ENCODE assay signal across 1 cellular context in genomic region chr10:69217119-69217754, GRCh38.
TF ChIP-seq lines count a peak whose summit lies in the region.

No MANE protein-coding gene starts in this region.

TF ChIP-seq in HEK293, 187 proteins besides CTCF, POLR2A, EP300 and RAD21 (continued from another document and continues in another):
- no peak for TF ChIP-seq ZNF362 (tag by site-specific recombination; IDR thresholded peaks at IDR 0.05)
- TF ChIP-seq GLIS2 (tag by site-specific recombination; IDR thresholded peaks at IDR 0.05) = no peak
- TF ChIP-seq ZSCAN23 (tag by site-specific recombination; IDR thresholded peaks at IDR 0.05) = 0 out of 2 replicates have a peak, but pooled peaks have one; percentile 55
- peak; percentile 47; the same call in 1 of the 2 replicates for TF ChIP-seq ZNF76 (tag by site-specific recombination; IDR thresholded peaks at IDR 0.05; ENCODE audit: borderline replicate concordance, low read depth)
- TF ChIP-seq ZNF558 (tag by site-specific recombination; IDR thresholded peaks at IDR 0.05) = peak; percentile 51; the same call in 1 of the 2 replicates
- TF ChIP-seq ZNF157 (tag by site-specific recombination; IDR thresholded peaks at IDR 0.05) = 0 out of 2 replicates have a peak, but pooled peaks have one; percentile 35
- peak; percentile 93 for TF ChIP-seq ZNF335 (tag by site-specific recombination; conservative IDR thresholded peaks at IDR 0.05)
- TF ChIP-seq ZNF843 (tag by site-specific recombination; IDR thresholded peaks at IDR 0.05) = 0 out of 2 replicates have a peak, but pooled peaks have one; percentile 32
- TF ChIP-seq OSR2 (tag by site-specific recombination; IDR thresholded peaks at IDR 0.05) = peak; percentile 89
- TF ChIP-seq PRDM2 (tag by site-specific recombination; IDR thresholded peaks at IDR 0.05; ENCODE audit: borderline replicate concordance) = no peak
- TF ChIP-seq TSHZ1 (tag by site-specific recombination; IDR thresholded peaks at IDR 0.05; ENCODE audit: borderline replicate concordance) = peak; percentile 90; the same call in 1 of the 2 replicates
- no peak for TF ChIP-seq OVOL3 (tag by site-specific recombination; IDR thresholded peaks at IDR 0.05)
- TF ChIP-seq SP3 (tag by site-specific recombination; IDR thresholded peaks at IDR 0.05) = peak; percentile 63
- TF ChIP-seq ZNF600 (tag by site-specific recombination; IDR thresholded peaks at IDR 0.05) = peak; percentile 64; the same call in 1 of the 2 replicates
- no peak for TF ChIP-seq ZFP3 (tag by site-specific recombination; IDR thresholded peaks at IDR 0.05; ENCODE audit: low read depth)
- no peak for TF ChIP-seq ZNF645 (tag by site-specific recombination; IDR thresholded peaks at IDR 0.05)
- no peak for TF ChIP-seq ZNF350 (tag by site-specific recombination; IDR thresholded peaks at IDR 0.05)
- TF ChIP-seq ZNF184 (tag by site-specific recombination; IDR thresholded peaks at IDR 0.05) = peak; percentile 76; the same call in 1 of the 2 replicates
- TF ChIP-seq ZNF324 (tag by site-specific recombination; IDR thresholded peaks at IDR 0.05) = peak; percentile 77; the same call in 1 of the 2 replicates
- TF ChIP-seq KLF17 (tag by site-specific recombination; IDR thresholded peaks at IDR 0.05) = peak; percentile 73; the same call in 1 of the 2 replicates
- TF ChIP-seq ZNF529 (tag by site-specific recombination; IDR thresholded peaks at IDR 0.05; ENCODE audit: insufficient replicate concordance) = no peak
- TF ChIP-seq ZNF214 (tag by site-specific recombination; IDR thresholded peaks at IDR 0.05; ENCODE audit: borderline replicate concordance) = no peak
- TF ChIP-seq BCL11A (tag by site-specific recombination; IDR thresholded peaks at IDR 0.05; ENCODE audit: low read depth) = peak; percentile 63; the same call in 1 of the 2 replicates
- TF ChIP-seq ZNF23 (tag by site-specific recombination; IDR thresholded peaks at IDR 0.05; ENCODE audit: borderline replicate concordance) = no peak
- no peak for TF ChIP-seq ZNF423 (tag by site-specific recombination; IDR thresholded peaks at IDR 0.05)
- peak; percentile 19; the same call in 1 of the 2 replicates for TF ChIP-seq ZNF654 (tag by site-specific recombination; IDR thresholded peaks at IDR 0.05; ENCODE audit: low read depth)
- no peak for TF ChIP-seq ZNF549 (tag by site-specific recombination; IDR thresholded peaks at IDR 0.05)
- TF ChIP-seq ZEB2 (tag by site-specific recombination; IDR thresholded peaks at IDR 0.05) = peak; percentile 95
- peak; percentile 96 for TF ChIP-seq ZNF121 (tag by site-specific recombination; IDR thresholded peaks at IDR 0.05)
- peak; percentile 69; the same call in 1 of the 2 replicates for TF ChIP-seq ZFP37 (tag by site-specific recombination; IDR thresholded peaks at IDR 0.05)
- peak; percentile 64 for TF ChIP-seq ZFP69B (tag by site-specific recombination; IDR thresholded peaks at IDR 0.05)
- peak; percentile 77 for TF ChIP-seq KLF10 (tag by site-specific recombination; IDR thresholded peaks at IDR 0.05)
- peak; percentile 6; the same call in 1 of the 2 replicates for TF ChIP-seq SCRT2 (tag by site-specific recombination; IDR thresholded peaks at IDR 0.05)
- 0 out of 2 replicates have a peak, but pooled peaks have one; percentile 5 for TF ChIP-seq ZNF26 (tag by site-specific recombination; IDR thresholded peaks at IDR 0.05)
- TF ChIP-seq KLF16 (tag by site-specific recombination; IDR thresholded peaks at IDR 0.05) = peak; percentile 55; the same call in 1 of the 2 replicates
- no peak for TF ChIP-seq SALL2 (tag by site-specific recombination; IDR thresholded peaks at IDR 0.05; ENCODE audit: borderline replicate concordance)
- TF ChIP-seq ZNF10 (tag by site-specific recombination; IDR thresholded peaks at IDR 0.05) = peak; percentile 60; the same call in 1 of the 2 replicates
- TF ChIP-seq ZNF426 (tag by site-specific recombination; IDR thresholded peaks at IDR 0.05) = no peak
- TF ChIP-seq ZNF629 (tag by site-specific recombination; IDR thresholded peaks at IDR 0.05) = peak; percentile 97
- 0 out of 2 replicates have a peak, but pooled peaks have one; percentile 42 for TF ChIP-seq PRDM1 (tag by site-specific recombination; IDR thresholded peaks at IDR 0.05)
- TF ChIP-seq SCRT1 (tag by site-specific recombination; IDR thresholded peaks at IDR 0.05; ENCODE audit: borderline replicate concordance) = no peak
- TF ChIP-seq KLF8 (tag by site-specific recombination; IDR thresholded peaks at IDR 0.05) = peak; percentile 84
- 0 out of 2 replicates have a peak, but pooled peaks have one; percentile 27 for TF ChIP-seq ZSCAN5A (tag by site-specific recombination; IDR thresholded peaks at IDR 0.05)
- TF ChIP-seq ZNF639 (tag by site-specific recombination; IDR thresholded peaks at IDR 0.05) = peak; percentile 94
- no peak for TF ChIP-seq ZBTB8A (tag by site-specific recombination; IDR thresholded peaks at IDR 0.05)
